In genomic region chr22:30866811-30867271, GRCh38 we compare ENCODE assay signal across 11 cellular contexts.
DNase-seq lines count a peak whose midpoint lies in the region; ATAC-seq and TF ChIP-seq lines count a peak whose summit lies in the region.
"Had no signal": no experiment of that assay in that cellular context is flagged by ENCODE, and none has a peak within 500 bp of the region (broad histone marks: within the 10 kb centered on the region; RNA-seq: fewer than 3 reads in every experiment).

No MANE protein-coding gene starts in this region.

- H3K4me3 ChIP-seq in GM12865 (ENCODE audit: low read depth, low read length): no peak overlapping the region
- H3K4me3 ChIP-seq in coronary artery: no peak overlapping the region
- H3K4me3 ChIP-seq: esophagus muscularis mucosa, pancreas had no signal

- H3K27ac Mint-ChIP-seq in HFFc6 (no peak overlapping the region), neural crest cell (ENCODE audit: unreplicated experiment) (no peak overlapping the region)
- H3K27ac Mint-ChIP-seq: T-helper 1 cell treated with Interleukin-12 subunit alpha and Interleukin-12 subunit beta and Interleukin-4 antibody, amounts not matched to agents 30 μg/mL and 1 μg/mL, for 36 hours had no signal

- peak; percentile 9 for DNase-seq in GM12865 (ENCODE audit: low read depth)
- DNase-seq in HFFc6: no peak
- DNase-seq in coronary artery (ENCODE audit: low spot score): peak; percentile 49
- DNase-seq in neural crest cell (ENCODE audit: low read depth, low spot score): no peak
- no peak for DNase-seq in NCI-H345 treated with DMSO at 0.1 percent for 48 hours (lab: John Stamatoyannopoulos, UW; ENCODE audit: unreplicated experiment)
- no peak for DNase-seq in NCI-H748 treated with DMSO at 0.1 percent for 48 hours (lab: John Stamatoyannopoulos, UW)
- DNase-seq: left cardiac atrium had no signal

- H3K9me3 Mint-ChIP-seq in HFFc6 (no peaks in the 10 kb centered on the region), neural crest cell (no peaks in the 10 kb centered on the region)
- H3K9me3 Mint-ChIP-seq: T-helper 1 cell treated with Interleukin-12 subunit alpha and Interleukin-12 subunit beta and Interleukin-4 antibody, amounts not matched to agents 30 μg/mL and 1 μg/mL, for 36 hours had no signal

- H3K36me3 Mint-ChIP-seq in HFFc6 (ENCODE audit: low read depth): no peaks in the 10 kb centered on the region
- H3K36me3 Mint-ChIP-seq in neural crest cell (ENCODE audit: low read depth): no peaks in the 10 kb centered on the region

- H3K27me3 Mint-ChIP-seq in HFFc6 (ENCODE audit: insufficient read depth): peaks cover 25% of the 10 kb centered on the region
- no peaks in the 10 kb centered on the region for H3K27me3 Mint-ChIP-seq in neural crest cell (ENCODE audit: low read depth)

- no peaks in the 10 kb centered on the region for H3K4me1 Mint-ChIP-seq in HFFc6 (ENCODE audit: low read depth)
- H3K4me1 Mint-ChIP-seq in neural crest cell: peaks cover under 1% of the 10 kb centered on the region

- ATAC-seq in HG03439 (IDR thresholded peaks at IDR 0.05; ENCODE audit: unreplicated experiment): no peak
- ATAC-seq: left cardiac atrium, pancreas had no signal

- H3K27ac ChIP-seq in coronary artery: no peak overlapping the region
- H3K27ac ChIP-seq: esophagus muscularis mucosa, pancreas had no signal

- TF ChIP-seq CTCF in GM12865 (IDR thresholded peaks at IDR 0.05; ENCODE audit: insufficient read depth, low read depth, low read length, missing control alignments) (no peak), HFFc6 (IDR thresholded peaks at IDR 0.05) (peak; percentile 45), coronary artery (IDR thresholded peaks at IDR 0.05) (no peak), neural crest cell (conservative IDR thresholded peaks at IDR 0.05) (peak; percentile 26)

- no peak overlapping the region for H3K4me3 Mint-ChIP-seq in HFFc6
- H3K4me3 Mint-ChIP-seq in neural crest cell: no peak overlapping the region
- H3K4me3 Mint-ChIP-seq: T-helper 1 cell treated with Interleukin-12 subunit alpha and Interleukin-12 subunit beta and Interleukin-4 antibody, amounts not matched to agents 30 μg/mL and 1 μg/mL, for 36 hours had no signal

Comparison
In these comparisons a context has a peak if more than half of its experiments do, and no peak if none do; other contexts are left out.
1. DNase-seq: peak in GM12865 (single experiment) and coronary artery (single experiment); none in HFFc6 (single experiment), neural crest cell (single experiment), NCI-H345 treated with DMSO at 0.1 percent for 48 hours (single experiment) and NCI-H748 treated with DMSO at 0.1 percent for 48 hours (single experiment).
2. CTCF ChIP-seq: peak in HFFc6 (single experiment) and neural crest cell (single experiment); none in GM12865 (single experiment) and coronary artery (single experiment).